9 cellular contexts compared by ENCODE assay signal in genomic region chr9:103789686-103790085, GRCh38.
DNase-seq lines count a peak whose midpoint lies in the region; ATAC-seq, FAIRE-seq and TF ChIP-seq lines count a peak whose summit lies in the region.
"Had no signal": no experiment of that assay in that cellular context is flagged by ENCODE, and none has a peak within 500 bp of the region (broad histone marks: within the 10 kb centered on the region; RNA-seq: fewer than 3 reads in every experiment).

No MANE protein-coding gene starts in this region.

- H3K27me3 Mint-ChIP-seq in activated T-helper 17 cell treated with anti-CD3 and anti-CD28 coated beads, Interleukin-2, amount 50 U/mL, for 72 hours: no peaks in the 10 kb centered on the region

- SMC1A ChIA-PET in GM12878 (lab: Charles Lee; ENCODE audit: uncharacterized antibody, unreplicated experiment): interaction anchor here (0.8 to 1.5 kb wide), 6 partner anchors 45 to 953 kb away, joined by 3 to 6 read pairs (median 4); no protein-coding TSS in a partner anchor

- no peaks in the 10 kb centered on the region for H3K79me2 ChIP-seq in GM12878 (ENCODE audit: control insufficient read depth, insufficient read depth, low read length)

- no peak for TF ChIP-seq EP300 in GM12878 (IDR thresholded peaks at IDR 0.05; ENCODE audit: borderline replicate concordance in 1 of 2, control insufficient read depth in 1 of 2, low read depth in 2 of 2, low read length in 2 of 2)

- in situ Hi-C loops in GM12878 (cut with MboI): no loop called here

- DNase-seq in GM10266 (ENCODE audit: extremely low spot score) (peak; percentile 7), GM20000 (ENCODE audit: low spot score) (peak; percentile 19), GM12878 (ENCODE audit: low read depth, low spot score) (no peak), DMS153 (lab: John Stamatoyannopoulos, UW) (no peak), T-helper 1 cell (no peak), SKM-1 (lab: John Stamatoyannopoulos, UW; ENCODE audit: unreplicated experiment) (no peak)

- no peaks in the 10 kb centered on the region for H4K20me1 ChIP-seq in GM12878 (ENCODE audit: control insufficient read depth, insufficient read depth)

- no peaks in the 10 kb centered on the region for H3K4me1 ChIP-seq in GM12878 (ENCODE audit: control insufficient read depth, insufficient read depth, low read length)

- RAD21 ChIA-PET in GM12878 (lab: Charles Lee; ENCODE audit: unreplicated experiment): interaction anchor here (0.5 to 1.7 kb wide), 4 partner anchors 9 to 596 kb away, joined by 3 to 6 read pairs (median 4); no protein-coding TSS in a partner anchor

- H3K36me3 ChIP-seq in GM12878 (ENCODE audit: control insufficient read depth in 2 of 2, insufficient read depth in 2 of 2, low read length in 1 of 2): no peaks in the 10 kb centered on the region

- H3K9ac ChIP-seq in GM12878 (ENCODE audit: control insufficient read depth, insufficient read depth, low read length): no peak overlapping the region

- H3K4me3 ChIP-seq in GM12878: no peak overlapping the region

- no peak overlapping the region for H3K4me2 ChIP-seq in GM12878 (ENCODE audit: control insufficient read depth, insufficient read depth)

- no peaks in the 10 kb centered on the region for H3K4me1 Mint-ChIP-seq in activated T-helper 17 cell treated with anti-CD3 and anti-CD28 coated beads, Interleukin-2, amount 50 U/mL, for 72 hours

- TF ChIP-seq POLR2A in GM12878 (IDR thresholded peaks at IDR 0.05; ENCODE audit: low read depth, low read length): no peak

- peak; percentile 31 for FAIRE-seq in GM12878 (lab: Jason Lieb, UNC)

- no TSS peak for BruUV-seq in GM12878 (replicated peaks; lab: Mats Ljungman, UMichigan)

- no peaks in the 10 kb centered on the region for H3K27me3 ChIP-seq in GM12878 (replicated peaks in 1 of 2; ENCODE audit: control insufficient read depth in 2 of 2, insufficient read depth in 2 of 2, low read length in 1 of 2)

- peak; percentile 76 for TF ChIP-seq RAD21 in GM12878 (IDR thresholded peaks at IDR 0.05; ENCODE audit: insufficient read depth, low read depth, low read length)

- no peaks in the 10 kb centered on the region for H3K36me3 Mint-ChIP-seq in activated T-helper 17 cell treated with anti-CD3 and anti-CD28 coated beads, Interleukin-2, amount 50 U/mL, for 72 hours (ENCODE audit: low read depth)
- H3K36me3 Mint-ChIP-seq: IgD-negative memory B cell had no signal

- POLR2A ChIA-PET in GM12878 (lab: Charles Lee): interaction anchor here (0.5 kb wide), 1 partner anchor 894 kb away, joined by 9 read pairs; no protein-coding TSS in a partner anchor

- H3K27ac Mint-ChIP-seq in activated T-helper 17 cell treated with anti-CD3 and anti-CD28 coated beads, Interleukin-2, amount 50 U/mL, for 72 hours: no peak overlapping the region
- H3K27ac Mint-ChIP-seq: IgD-negative memory B cell had no signal

- H3K9me3 Mint-ChIP-seq in activated T-helper 17 cell treated with anti-CD3 and anti-CD28 coated beads, Interleukin-2, amount 50 U/mL, for 72 hours: no peaks in the 10 kb centered on the region

- ATAC-seq in HG03442 (IDR thresholded peaks at IDR 0.05; ENCODE audit: unreplicated experiment) (peak; percentile 98), GM12878 (peak; percentile 87)
- no peak for ATAC-seq in activated T-helper 17 cell treated with anti-CD3 and anti-CD28 coated beads, Interleukin-2, amount 50 U/mL, for 72 hours (replicated peaks)

- WGBS in GM12878 (ENCODE audit: insufficient coverage, insufficient replicate concordance, low lambda C conversion rate, missing lambda C conversion rate): 2% methylated on average over 2 of the region's 2 CpGs

- H3K9me3 ChIP-seq in GM12878 (replicated peaks; ENCODE audit: control insufficient read depth, insufficient read depth, low read length): no peaks in the 10 kb centered on the region

- H2AFZ ChIP-seq in GM12878 (ENCODE audit: control insufficient read depth, low read depth, low read length): no peak overlapping the region

- intact Hi-C loops in GM12878 (cut with micrococcal nuclease; ENCODE audit: unreplicated experiment): loop anchor here (1.0 to 10.0 kb wide), 3 partner anchors 303 to 954 kb away; partner anchors contain the start of gene SMC2

- H3K4me3 Mint-ChIP-seq in activated T-helper 17 cell treated with anti-CD3 and anti-CD28 coated beads, Interleukin-2, amount 50 U/mL, for 72 hours: no peak overlapping the region
- H3K4me3 Mint-ChIP-seq: IgD-negative memory B cell had no signal

- H3K27ac ChIP-seq in GM12878 (ENCODE audit: control insufficient read depth, insufficient read depth): no peak overlapping the region

- TF ChIP-seq CTCF in GM10266 (IDR thresholded peaks at IDR 0.05; ENCODE audit: control insufficient read depth, insufficient read depth, low read depth, missing control alignments): peak; percentile 40
- TF ChIP-seq CTCF in GM20000 (IDR thresholded peaks at IDR 0.05; ENCODE audit: extremely low read depth, missing control alignments): peak; percentile 19
- TF ChIP-seq CTCF in GM12878 (IDR thresholded peaks at IDR 0.05 in 2 of 3, conservative IDR thresholded peaks at IDR 0.05 in 1 of 3; ENCODE audit: control insufficient read depth in 2 of 3, extremely low read depth in 1 of 3, insufficient read depth in 1 of 3, low read depth in 3 of 3, low read length in 3 of 3): peak; percentile 44 to 49 (median 44); a peak in 5 of 6 replicates

- CTCF ChIA-PET in GM12878 (lab: Yijun Ruan, JAX): interaction anchor here (0.7 to 1.6 kb wide), 11 partner anchors 10 to 955 kb away, joined by 3 to 8 read pairs (median 3); no protein-coding TSS in a partner anchor

TF ChIP-seq in GM12878, 131 proteins besides CTCF, POLR2A, EP300 and RAD21:
- TF ChIP-seq SMC3 (IDR thresholded peaks at IDR 0.05; ENCODE audit: borderline replicate concordance, low read length): peak; percentile 46; the same call in 1 of the 2 replicates
- no peak for TF ChIP-seq HDAC2 (IDR thresholded peaks at IDR 0.05)
- TF ChIP-seq FOXM1 (IDR thresholded peaks at IDR 0.05; ENCODE audit: low read depth, low read length): no peak
- no peak for TF ChIP-seq GABPA (IDR thresholded peaks at IDR 0.05; ENCODE audit: low read depth)

Comparison
In these comparisons a context has a peak if more than half of its experiments do, and no peak if none do; other contexts are left out.
1. DNase-seq: peak in GM10266 (single experiment) and GM20000 (single experiment); none in GM12878 (single experiment), DMS153 (single experiment), T-helper 1 cell (0 of 5) and SKM-1 (single experiment).
2. Peak in every context shown above with its lines, with median percentiles within 50 percentile points of each other: CTCF ChIP-seq.